ENCODE assay signal across 9 cellular contexts in genomic region chr15:91100561-91101355, GRCh38. TPM values are rescaled to one million over a fixed set of nuclear protein-coding genes. Genes with fewer than 3 reads are reported as not detected.
DNase-seq lines count a peak whose midpoint lies in the region; ATAC-seq, FAIRE-seq and TF ChIP-seq lines count a peak whose summit lies in the region.
"Had no signal": no experiment of that assay in that cellular context is flagged by ENCODE, and none has a peak within 500 bp of the region (broad histone marks: within the 10 kb centered on the region; RNA-seq: fewer than 3 reads in every experiment).

No MANE protein-coding gene starts in this region.

- no peak for DNase-seq in CD8-positive, alpha-beta T cell
- DNase-seq in fibroblast of lung (ENCODE audit: low read depth in 2 of 2) (peak; percentile 6 to 37), prostate gland (ENCODE audit: low spot score) (no peak), SKM-1 treated with dmso at 0.1 percent for 144 hours (lab: John Stamatoyannopoulos, UW; ENCODE audit: unreplicated experiment) (no peak), HTR-8/SVneo (ENCODE audit: insufficient read length, low spot score) (no peak), T-helper 9 cell (no peak)

- no peaks in the 10 kb centered on the region for H3K36me3 ChIP-seq in CD8-positive, alpha-beta T cell (ENCODE audit: insufficient read depth, low read length)
- no peaks in the 10 kb centered on the region for H3K36me3 ChIP-seq in fibroblast of lung (ENCODE audit: control insufficient read depth, insufficient read depth, low read length)
- no peaks in the 10 kb centered on the region for H3K36me3 ChIP-seq in prostate gland

- H3K79me2 ChIP-seq in fibroblast of lung (ENCODE audit: control insufficient read depth, insufficient read depth, low read length) = no peaks in the 10 kb centered on the region

- peaks cover 16% of the 10 kb centered on the region for H3K4me1 ChIP-seq in CD8-positive, alpha-beta T cell (ENCODE audit: insufficient read depth, low read length)
- no peaks in the 10 kb centered on the region for H3K4me1 ChIP-seq in fibroblast of lung (ENCODE audit: control insufficient read depth, extremely low read depth, insufficient read depth, low read length)
- H3K4me1 ChIP-seq in prostate gland (replicated peaks) = no peaks in the 10 kb centered on the region

- POLR2A ChIA-PET in CD8-positive, alpha-beta T cell (lab: Charles Lee) = no interaction called here

- peaks cover 20% of the 10 kb centered on the region for H3K4me1 Mint-ChIP-seq in CD8-positive, alpha-beta T cell (ENCODE audit: low read depth)

- no peaks in the 10 kb centered on the region for H3K9me3 ChIP-seq in CD8-positive, alpha-beta T cell (ENCODE audit: low read length)
- H3K9me3 ChIP-seq in fibroblast of lung (ENCODE audit: control insufficient read depth, insufficient read depth, low read depth, low read length) (no peaks in the 10 kb centered on the region), prostate gland (no peaks in the 10 kb centered on the region)

- H3K36me3 Mint-ChIP-seq in CD8-positive, alpha-beta T cell = no peaks in the 10 kb centered on the region

- no peak overlapping the region for H3K27ac Mint-ChIP-seq in CD8-positive, alpha-beta T cell

- WGBS in prostate gland = 3% methylated on average over 22 of the region's 22 CpGs

- H3K27ac ChIP-seq in CD8-positive, alpha-beta T cell (ENCODE audit: low read depth, low read length) = no peak overlapping the region
- no peak overlapping the region for H3K27ac ChIP-seq in fibroblast of lung (ENCODE audit: insufficient read depth, low read length)
- no peak overlapping the region for H3K27ac ChIP-seq in prostate gland

- no peak for ATAC-seq in CD8-positive, alpha-beta T cell
- ATAC-seq in GM21786 (IDR thresholded peaks at IDR 0.05; ENCODE audit: unreplicated experiment) (peak; percentile 14), SK-N-SH treated with all-trans-retinoic acid at 6 μM for 48 hours (peak; percentile 61)

- H3K4me3 ChIP-seq in CD8-positive, alpha-beta T cell (ENCODE audit: low read depth, low read length) = peak overlapping the region; percentile 56
- H3K4me3 ChIP-seq in fibroblast of lung (replicated peaks in 1 of 4; ENCODE audit: control extremely low read depth in 1 of 4, insufficient read depth in 1 of 4, low read depth in 3 of 4, low read length in 4 of 4) = peak overlapping the region; percentile 20 to 69 (median 40)
- H3K4me3 ChIP-seq in prostate gland = peak overlapping the region; percentile 27 to 36

- FAIRE-seq in HTR-8/SVneo (lab: Jason Lieb, UNC) = no peak

- CTCF ChIA-PET in CD8-positive, alpha-beta T cell (lab: Charles Lee) = interaction anchor here (2.0 kb wide), 1 partner anchor 12 kb away, joined by 6 read pairs; no protein-coding TSS in a partner anchor

- no peak for TF ChIP-seq POLR2A in prostate gland (IDR thresholded peaks at IDR 0.05)

- peaks cover 12% of the 10 kb centered on the region for H3K27me3 ChIP-seq in CD8-positive, alpha-beta T cell (ENCODE audit: insufficient read depth, low read length)
- H3K27me3 ChIP-seq in fibroblast of lung (ENCODE audit: control insufficient read depth, insufficient read depth, low read length) (peaks cover 15% of the 10 kb centered on the region), prostate gland (replicated peaks; ENCODE audit: insufficient read depth) (no peaks in the 10 kb centered on the region)

- intact Hi-C loops in CD8-positive, alpha-beta T cell (cut with DNase I, micrococcal nuclease) = no loop called here
- intact Hi-C loops in prostate gland (cut with DNase I) = no loop called here

- H3K4me2 ChIP-seq in fibroblast of lung (ENCODE audit: extremely low read depth, insufficient read depth, low read length) = peak overlapping the region; percentile 67

- peak overlapping the region; percentile 83 for H3K4me3 Mint-ChIP-seq in CD8-positive, alpha-beta T cell

- H2AFZ ChIP-seq in fibroblast of lung (ENCODE audit: low read length) = peak overlapping the region; percentile 45

- TF ChIP-seq CTCF in CD8-positive, alpha-beta T cell (IDR thresholded peaks at IDR 0.05) = no peak
- TF ChIP-seq CTCF in fibroblast of lung (conservative IDR thresholded peaks at IDR 0.05 in 1 of 2, IDR thresholded peaks at IDR 0.05 in 1 of 2; ENCODE audit: low read depth in 1 of 2, low read length in 2 of 2) = no peak
- no peak for TF ChIP-seq CTCF in prostate gland (IDR thresholded peaks at IDR 0.05)

- peaks cover 75% of the 10 kb centered on the region for H3K27me3 Mint-ChIP-seq in CD8-positive, alpha-beta T cell (ENCODE audit: low read depth)

- H4K20me1 ChIP-seq in fibroblast of lung (ENCODE audit: control insufficient read depth, extremely low read depth, insufficient read depth, low read length) = no peaks in the 10 kb centered on the region

- no peaks in the 10 kb centered on the region for H3K9me3 Mint-ChIP-seq in CD8-positive, alpha-beta T cell

- no peak overlapping the region for H3K9ac ChIP-seq in fibroblast of lung (ENCODE audit: insufficient read depth, low read length)

TF ChIP-seq in SK-N-SH treated with all-trans-retinoic acid at 6 μM for 48 hours, 23 proteins besides CTCF, POLR2A, EP300 and RAD21:
- TF ChIP-seq CSDC2 (CRISPR knock-in tag; IDR thresholded peaks at IDR 0.05) (no peak), CREB5 (CRISPR knock-in tag; IDR thresholded peaks at IDR 0.05; ENCODE audit: low read depth) (no peak), PATZ1 (CRISPR knock-in tag; IDR thresholded peaks at IDR 0.05; ENCODE audit: borderline replicate concordance) (no peak), RARB (CRISPR knock-in tag; IDR thresholded peaks at IDR 0.05) (no peak), TCF4 (CRISPR knock-in tag; IDR thresholded peaks at IDR 0.05; ENCODE audit: borderline replicate concordance) (no peak), SNAI2 (CRISPR knock-in tag; IDR thresholded peaks at IDR 0.05) (no peak), ISL1 (CRISPR knock-in tag; IDR thresholded peaks at IDR 0.05) (no peak), ZFP30 (CRISPR knock-in tag; IDR thresholded peaks at IDR 0.05) (no peak), ZNF565 (CRISPR knock-in tag; conservative IDR thresholded peaks at IDR 0.05; ENCODE audit: low read depth) (no peak), ZNF70 (CRISPR knock-in tag; IDR thresholded peaks at IDR 0.05) (no peak), GLIS3 (CRISPR knock-in tag; IDR thresholded peaks at IDR 0.05) (no peak), ZFP3 (CRISPR knock-in tag; IDR thresholded peaks at IDR 0.05) (no peak), BACH2 (CRISPR knock-in tag; IDR thresholded peaks at IDR 0.05; ENCODE audit: borderline replicate concordance) (no peak)

RNA-seq across cellular contexts. Expression of gene SV2B, which starts 0.7 kb away (rescaled TPM):
- total RNA-seq in CD8-positive, alpha-beta T cell = not detected
- total RNA-seq in fibroblast of lung (under 0.01 and 0.26 TPM in 2 replicates), prostate gland (1 to 10 TPM; 2.3 to 5.4 TPM)
- polyA plus RNA-seq in fibroblast of lung = not detected in 2 replicates
- polyA plus RNA-seq in fibroblast of lung (2012) = not detected in 2 replicates
- polyA minus RNA-seq in fibroblast of lung (ENCODE audit: low replicate concordance) = not detected in 2 replicates
- total RNA-seq: LHCN-M2 had no signal

Comparison
In these comparisons a context has a peak if more than half of its experiments do, and no peak if none do; other contexts are left out.
1. DNase-seq: peak in fibroblast of lung (2 of 2); none in CD8-positive, alpha-beta T cell (0 of 7), prostate gland (single experiment), SKM-1 treated with dmso at 0.1 percent for 144 hours (single experiment), HTR-8/SVneo (single experiment) and T-helper 9 cell (single experiment).
2. Peak in every context shown above with its lines, with median percentiles within 50 percentile points of each other: H3K4me3 ChIP-seq.